In genomic region chr9:94472766-94473165, GRCh38 we compare ENCODE assay signal across 31 cellular contexts.
DNase-seq lines count a peak whose midpoint lies in the region; ATAC-seq, FAIRE-seq and TF ChIP-seq lines count a peak whose summit lies in the region.
"Had no signal": no experiment of that assay in that cellular context is flagged by ENCODE, and none has a peak within 500 bp of the region (broad histone marks: within the 10 kb centered on the region; RNA-seq: fewer than 3 reads in every experiment).

No MANE protein-coding gene starts in this region.

- no peak for ATAC-seq in activated T-helper 17 cell treated with anti-CD3 and anti-CD28 coated beads, Interleukin-2, amount 50 U/mL, for 72 hours (replicated peaks)
- ATAC-seq: GM23338, PC-3 had no signal

- H3K27ac Mint-ChIP-seq in astrocyte (ENCODE audit: unreplicated experiment) = no peak overlapping the region
- H3K27ac Mint-ChIP-seq in activated T-helper 17 cell treated with anti-CD3 and anti-CD28 coated beads, Interleukin-2, amount 50 U/mL, for 72 hours = no peak overlapping the region
- H3K27ac Mint-ChIP-seq: B cell; CD8-positive, alpha-beta memory T cell; GM23338; HFFc6; IgD-negative memory B cell; T-helper 1 cell treated with Interleukin-12 subunit alpha and Interleukin-12 subunit beta and Interleukin-4 antibody, amounts not matched to agents 30 μg/mL and 1 μg/mL, for 36 hours had no signal

- TF ChIP-seq POLR2A in H54 (IDR thresholded peaks at IDR 0.05; ENCODE audit: low read depth, low read length) = no peak

- no peak overlapping the region for H2AFZ ChIP-seq in astrocyte (ENCODE audit: low read depth, low read length)
- H2AFZ ChIP-seq: GM23338 had no signal

- no peak overlapping the region for H3K4me2 ChIP-seq in astrocyte (ENCODE audit: low read length)
- H3K4me2 ChIP-seq: GM23338, KMS-11, SK-N-SH had no signal

- no peak overlapping the region for H3K9ac ChIP-seq in astrocyte (ENCODE audit: low read length)
- H3K9ac ChIP-seq: KMS-11, SK-N-SH had no signal

- FAIRE-seq in H54 (lab: Jason Lieb, UNC) (peak; percentile 48), astrocyte (lab: Jason Lieb, UNC) (no peak)
- FAIRE-seq: A204.1 had no signal

- H3K36me3 Mint-ChIP-seq in astrocyte (ENCODE audit: low read depth, unreplicated experiment) = peaks cover 8% of the 10 kb centered on the region
- H3K36me3 Mint-ChIP-seq in activated T-helper 17 cell treated with anti-CD3 and anti-CD28 coated beads, Interleukin-2, amount 50 U/mL, for 72 hours (ENCODE audit: low read depth) = no peaks in the 10 kb centered on the region
- H3K36me3 Mint-ChIP-seq: IgD-negative memory B cell had no signal

- H3K27me3 ChIP-seq in astrocyte (ENCODE audit: insufficient read depth, low read length) = no peaks in the 10 kb centered on the region

- H3K4me3 ChIP-seq in astrocyte (ENCODE audit: insufficient read depth, low read depth, low read length) = no peak overlapping the region
- H3K4me3 ChIP-seq: GM23338, HAP-1 had no signal

- no peaks in the 10 kb centered on the region for H3K4me1 ChIP-seq in astrocyte (ENCODE audit: insufficient read depth, low read length)
- H3K4me1 ChIP-seq: HAP-1 had no signal

- H4K20me1 ChIP-seq in astrocyte (ENCODE audit: insufficient read depth, low read length) = no peaks in the 10 kb centered on the region

- H3K4me1 Mint-ChIP-seq in astrocyte (ENCODE audit: low read depth, unreplicated experiment) = no peaks in the 10 kb centered on the region
- no peaks in the 10 kb centered on the region for H3K4me1 Mint-ChIP-seq in activated T-helper 17 cell treated with anti-CD3 and anti-CD28 coated beads, Interleukin-2, amount 50 U/mL, for 72 hours
- H3K4me1 Mint-ChIP-seq: B cell; CD8-positive, alpha-beta memory T cell; GM23338 had no signal

- H3K9me3 ChIP-seq in astrocyte (ENCODE audit: insufficient read depth, low read depth, low read length) = no peaks in the 10 kb centered on the region
- H3K9me3 ChIP-seq: SK-N-SH had no signal

- DNase-seq in AG09319 (ENCODE audit: extremely low read depth, low read depth) = peak; percentile 2
- DNase-seq in H54 (ENCODE audit: insufficient read length, low spot score) = no peak
- peak; percentile 26 for DNase-seq in astrocyte (ENCODE audit: low read depth)
- peak; percentile 7 for DNase-seq in iris pigment epithelial cell (ENCODE audit: low read depth)
- DNase-seq in HK-2 (ENCODE audit: unreplicated experiment) = no peak
- DNase-seq in germinal center (ENCODE audit: low spot score) = no peak
- DNase-seq in HT-29 (ENCODE audit: low spot score) = no peak
- DNase-seq: CD8-positive, alpha-beta memory T cell; DMS 273 treated with DMSO at 0.1 percent for 48 hours; DMS79; HFFc6; NCI-H1092; NCI-H1417 treated with DMSO at 0.1 percent for 48 hours; NCI-H1694 treated with DMSO at 0.1 percent for 48 hours; NCI-H2081; NCI-H2171; NCI-H345; NCI-H510A treated with DMSO at 0.1 percent for 48 hours; NCI-H748 treated with DMSO at 0.1 percent for 48 hours; PC-3; SK-N-SH; SW 1271 had no signal

- H3K79me2 ChIP-seq in astrocyte (ENCODE audit: insufficient read depth, low read length) = no peaks in the 10 kb centered on the region

- no peak overlapping the region for H3K4me3 Mint-ChIP-seq in astrocyte (ENCODE audit: unreplicated experiment)
- H3K4me3 Mint-ChIP-seq in activated T-helper 17 cell treated with anti-CD3 and anti-CD28 coated beads, Interleukin-2, amount 50 U/mL, for 72 hours = no peak overlapping the region
- H3K4me3 Mint-ChIP-seq: B cell; CD8-positive, alpha-beta memory T cell; GM23338; HFFc6; IgD-negative memory B cell; T-helper 1 cell treated with Interleukin-12 subunit alpha and Interleukin-12 subunit beta and Interleukin-4 antibody, amounts not matched to agents 30 μg/mL and 1 μg/mL, for 36 hours had no signal

- H3K36me3 ChIP-seq in astrocyte (ENCODE audit: insufficient read depth, low read length) = no peaks in the 10 kb centered on the region
- H3K36me3 ChIP-seq: HAP-1 had no signal

- H3K9me3 Mint-ChIP-seq in astrocyte (ENCODE audit: unreplicated experiment) = peaks cover 19% of the 10 kb centered on the region
- peaks cover 4% of the 10 kb centered on the region for H3K9me3 Mint-ChIP-seq in activated T-helper 17 cell treated with anti-CD3 and anti-CD28 coated beads, Interleukin-2, amount 50 U/mL, for 72 hours

- no peaks in the 10 kb centered on the region for H3K27me3 Mint-ChIP-seq in astrocyte (ENCODE audit: low read depth, unreplicated experiment)
- H3K27me3 Mint-ChIP-seq in activated T-helper 17 cell treated with anti-CD3 and anti-CD28 coated beads, Interleukin-2, amount 50 U/mL, for 72 hours = peaks cover 14% of the 10 kb centered on the region

- no peak for TF ChIP-seq CTCF in AG09319 (IDR thresholded peaks at IDR 0.05; ENCODE audit: low read depth, low read length)
- TF ChIP-seq CTCF in astrocyte (IDR thresholded peaks at IDR 0.05; ENCODE audit: insufficient read depth, low read depth, low read length) = no peak

- H3K27ac ChIP-seq in astrocyte (ENCODE audit: low read depth, low read length) = no peak overlapping the region
- H3K27ac ChIP-seq: C4-2B, KMS-11 had no signal

Comparison
In these comparisons a context has a peak if more than half of its experiments do, and no peak if none do; other contexts are left out.
1. DNase-seq: peak in AG09319 (single experiment), astrocyte (single experiment) and iris pigment epithelial cell (single experiment); none in H54 (single experiment), HK-2 (single experiment), germinal center (single experiment) and HT-29 (single experiment).